ENCODE assay signal across 10 cellular contexts in genomic region chr6:130913119-130913518, GRCh38.
DNase-seq lines count a peak whose midpoint lies in the region; ATAC-seq lines count a peak whose summit lies in the region.
"Had no signal": no experiment of that assay in that cellular context is flagged by ENCODE, and none has a peak within 500 bp of the region (broad histone marks: within the 10 kb centered on the region; RNA-seq: fewer than 3 reads in every experiment).

No MANE protein-coding gene starts in this region.

- H3K36me3 ChIP-seq in HAP-1 (replicated peaks) = no peaks in the 10 kb centered on the region
- H3K36me3 ChIP-seq: tibial artery had no signal

- in situ Hi-C loops in HAP-1 (cut with MboI; ENCODE audit: low sequenced_read_pairs) = no loop called here

- H3K4me3 ChIP-seq in HAP-1 = no peak overlapping the region
- H3K4me3 ChIP-seq: tibial artery had no signal

- no peaks in the 10 kb centered on the region for H3K9me3 ChIP-seq in HAP-1
- H3K9me3 ChIP-seq: tibial artery had no signal

- no peaks in the 10 kb centered on the region for H3K27me3 ChIP-seq in HAP-1 (ENCODE audit: low read depth)
- H3K27me3 ChIP-seq: tibial artery had no signal

- DNase-seq in iPS-NIHi7 (ENCODE audit: extremely low spot score) = peak; percentile 27
- no peak for DNase-seq in Ammon's horn (ENCODE audit: low spot score)
- no peak for DNase-seq in activated gamma-delta T cell treated with Interleukin-2 at 50 U/mL for 16 hours
- no peak for DNase-seq in midbrain (lab: John Stamatoyannopoulos, UW)
- no peak for DNase-seq in HAP-1 (ENCODE audit: low spot score in 2 of 2)
- DNase-seq: right cardiac atrium, tibial artery had no signal

- H3K4me1 ChIP-seq in HAP-1 = no peaks in the 10 kb centered on the region

- ATAC-seq in GM18517 (IDR thresholded peaks at IDR 0.05; ENCODE audit: unreplicated experiment) (peak; percentile 75), GM21717 (IDR thresholded peaks at IDR 0.05; ENCODE audit: unreplicated experiment) (peak; percentile 72), HG03575 (IDR thresholded peaks at IDR 0.05; ENCODE audit: extremely low read depth, insufficient number of reproducible peaks, low FRiP score, unreplicated experiment) (peak; percentile 64)
